ENCODE assay signal across 1 cellular context in the genomic region with DNA sequence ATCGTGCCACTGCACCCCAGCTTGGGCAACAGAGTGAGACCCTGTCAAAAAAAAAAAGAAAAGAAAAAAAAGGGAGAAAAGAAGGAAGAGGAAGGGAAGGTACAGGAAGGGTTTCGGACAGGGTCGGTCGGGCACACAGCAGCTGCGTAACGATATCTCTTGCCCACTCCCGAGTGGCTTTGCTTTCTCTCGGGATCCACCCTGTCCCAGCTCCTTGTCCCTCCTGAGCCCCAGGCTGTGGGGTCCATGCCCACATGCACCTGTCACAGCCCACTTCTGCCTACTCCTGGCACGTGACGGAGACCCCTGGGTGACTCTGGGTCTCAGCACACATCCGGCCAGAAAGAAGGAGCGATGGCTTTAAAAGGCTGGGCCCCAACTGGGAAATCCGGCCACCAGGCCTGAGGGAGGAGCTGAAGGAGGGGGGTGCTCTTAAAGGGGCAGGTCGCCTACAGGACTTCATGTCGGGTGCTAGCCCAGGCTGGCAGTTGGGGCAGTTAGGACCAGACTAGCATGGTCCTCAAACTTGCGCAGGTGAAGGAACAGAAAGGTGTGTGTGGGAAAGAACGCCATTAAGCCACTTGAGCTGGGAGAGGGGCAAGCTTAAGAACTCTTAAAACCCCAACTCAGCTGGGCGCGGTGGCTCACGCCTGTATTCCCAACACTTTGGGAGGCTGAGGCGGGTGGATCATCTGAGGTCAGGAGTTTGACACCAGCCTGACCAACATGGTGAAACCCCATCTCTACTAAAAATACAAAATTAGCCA.
TF ChIP-seq lines count a peak whose summit lies in the region.

GHDC (minus strand) TSS at position 362 of the 767 bp plus-strand sequence. CDS start 913 bp downstream, outside the sequence.

TF ChIP-seq in HEK293, 187 proteins besides CTCF, POLR2A, EP300 and RAD21 (continued from another document and continues in another):
- TF ChIP-seq ZNF391 (tag by site-specific recombination; IDR thresholded peaks at IDR 0.05; ENCODE audit: borderline replicate concordance, low read depth) (no peak), ZNF776 (tag by site-specific recombination; IDR thresholded peaks at IDR 0.05; ENCODE audit: borderline replicate concordance) (no peak), ZNF266 (tag by site-specific recombination; IDR thresholded peaks at IDR 0.05; ENCODE audit: low read depth) (no peak), ZXDB (tag by site-specific recombination; IDR thresholded peaks at IDR 0.05) (no peak), ZBTB21 (tag by site-specific recombination; IDR thresholded peaks at IDR 0.05) (no peak), ZNF175 (tag by site-specific recombination; IDR thresholded peaks at IDR 0.05) (no peak), ZNF660 (tag by site-specific recombination; IDR thresholded peaks at IDR 0.05) (no peak), IKZF3 (tag by site-specific recombination; IDR thresholded peaks at IDR 0.05) (no peak), ZNF830 (tag by site-specific recombination; IDR thresholded peaks at IDR 0.05; ENCODE audit: low read depth) (no peak), ZNF324 (tag by site-specific recombination; IDR thresholded peaks at IDR 0.05) (no peak), ZNF366 (tag by site-specific recombination; conservative IDR thresholded peaks at IDR 0.05) (peak; percentile 62; the same call in 1 of the 2 replicates), ZNF133 (tag by site-specific recombination; IDR thresholded peaks at IDR 0.05) (no peak), ZNF138 (tag by site-specific recombination; IDR thresholded peaks at IDR 0.05; ENCODE audit: borderline replicate concordance) (no peak), ZNF768 (tag by site-specific recombination; IDR thresholded peaks at IDR 0.05) (no peak; the same call in 1 of the 2 replicates), ZNF629 (tag by site-specific recombination; IDR thresholded peaks at IDR 0.05) (peak; percentile 32; the same call in 1 of the 2 replicates), REPIN1 (tag by site-specific recombination; IDR thresholded peaks at IDR 0.05; ENCODE audit: low read depth) (no peak), ZNF311 (tag by site-specific recombination; IDR thresholded peaks at IDR 0.05; ENCODE audit: borderline replicate concordance) (no peak), ZNF398 (tag by site-specific recombination; IDR thresholded peaks at IDR 0.05) (no peak), ZNF48 (tag by site-specific recombination; IDR thresholded peaks at IDR 0.05) (no peak), HOXC10 (CRISPR knock-in tag; IDR thresholded peaks at IDR 0.05) (no peak), ZNF350 (tag by site-specific recombination; IDR thresholded peaks at IDR 0.05) (no peak), ZNF76 (tag by site-specific recombination; IDR thresholded peaks at IDR 0.05; ENCODE audit: borderline replicate concordance, low read depth) (peak; percentile 47; the same call in 1 of the 2 replicates), ZNF571 (tag by site-specific recombination; IDR thresholded peaks at IDR 0.05) (no peak), ZNF274 (IDR thresholded peaks at IDR 0.05; ENCODE audit: low read length) (no peak), ZNF274 (tag by site-specific recombination; IDR thresholded peaks at IDR 0.05; ENCODE audit: borderline replicate concordance) (no peak), GLI2 (tag by site-specific recombination; IDR thresholded peaks at IDR 0.05; ENCODE audit: borderline replicate concordance, low read depth) (no peak), ZNF157 (tag by site-specific recombination; IDR thresholded peaks at IDR 0.05) (no peak), ZNF146 (tag by site-specific recombination; IDR thresholded peaks at IDR 0.05) (no peak), ZBTB6 (tag by site-specific recombination; IDR thresholded peaks at IDR 0.05) (no peak), ZNF777 (tag by site-specific recombination; IDR thresholded peaks at IDR 0.05; ENCODE audit: borderline replicate concordance) (no peak), ZNF223 (tag by site-specific recombination; IDR thresholded peaks at IDR 0.05) (no peak), ZNF626 (tag by site-specific recombination; IDR thresholded peaks at IDR 0.05) (no peak)
- TF ChIP-seq, protein P1, sequence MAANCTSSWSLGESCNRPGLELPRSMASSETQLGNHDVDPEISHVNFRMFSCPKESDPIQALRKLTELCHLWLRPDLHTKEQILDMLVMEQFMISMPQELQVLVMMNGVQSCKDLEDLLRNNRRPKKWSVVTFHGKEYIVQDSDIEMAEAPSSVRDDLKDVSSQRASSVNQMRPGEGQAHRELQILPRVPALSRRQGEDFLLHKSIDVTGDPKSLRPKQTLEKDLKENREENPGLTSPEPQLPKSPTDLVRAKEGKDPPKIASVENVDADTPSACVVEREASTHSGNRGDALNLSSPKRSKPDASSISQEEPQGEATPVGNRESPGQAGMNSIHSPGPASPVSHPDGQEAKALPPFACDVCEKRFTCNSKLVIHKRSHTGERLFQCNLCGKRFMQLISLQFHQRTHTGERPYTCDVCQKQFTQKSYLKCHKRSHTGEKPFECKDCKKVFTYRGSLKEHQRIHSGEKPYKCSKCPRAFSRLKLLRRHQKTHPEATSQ (tag by site-specific recombination; IDR thresholded peaks at IDR 0.05) = no peak
- TF ChIP-seq, protein P2, sequence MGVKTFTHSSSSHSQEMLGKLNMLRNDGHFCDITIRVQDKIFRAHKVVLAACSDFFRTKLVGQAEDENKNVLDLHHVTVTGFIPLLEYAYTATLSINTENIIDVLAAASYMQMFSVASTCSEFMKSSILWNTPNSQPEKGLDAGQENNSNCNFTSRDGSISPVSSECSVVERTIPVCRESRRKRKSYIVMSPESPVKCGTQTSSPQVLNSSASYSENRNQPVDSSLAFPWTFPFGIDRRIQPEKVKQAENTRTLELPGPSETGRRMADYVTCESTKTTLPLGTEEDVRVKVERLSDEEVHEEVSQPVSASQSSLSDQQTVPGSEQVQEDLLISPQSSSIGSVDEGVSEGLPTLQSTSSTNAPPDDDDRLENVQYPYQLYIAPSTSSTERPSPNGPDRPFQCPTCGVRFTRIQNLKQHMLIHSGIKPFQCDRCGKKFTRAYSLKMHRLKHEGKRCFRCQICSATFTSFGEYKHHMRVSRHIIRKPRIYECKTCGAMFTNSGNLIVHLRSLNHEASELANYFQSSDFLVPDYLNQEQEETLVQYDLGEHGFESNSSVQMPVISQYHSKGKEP (tag by site-specific recombination; IDR thresholded peaks at IDR 0.05) = no peak
- TF ChIP-seq, protein P3, sequence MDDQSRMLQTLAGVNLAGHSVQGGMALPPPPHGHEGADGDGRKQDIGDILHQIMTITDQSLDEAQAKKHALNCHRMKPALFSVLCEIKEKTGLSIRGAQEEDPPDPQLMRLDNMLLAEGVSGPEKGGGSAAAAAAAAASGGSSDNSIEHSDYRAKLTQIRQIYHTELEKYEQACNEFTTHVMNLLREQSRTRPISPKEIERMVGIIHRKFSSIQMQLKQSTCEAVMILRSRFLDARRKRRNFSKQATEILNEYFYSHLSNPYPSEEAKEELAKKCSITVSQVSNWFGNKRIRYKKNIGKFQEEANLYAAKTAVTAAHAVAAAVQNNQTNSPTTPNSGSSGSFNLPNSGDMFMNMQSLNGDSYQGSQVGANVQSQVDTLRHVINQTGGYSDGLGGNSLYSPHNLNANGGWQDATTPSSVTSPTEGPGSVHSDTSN (CRISPR knock-in tag; IDR thresholded peaks at IDR 0.05) = no peak
- TF ChIP-seq, protein P4, sequence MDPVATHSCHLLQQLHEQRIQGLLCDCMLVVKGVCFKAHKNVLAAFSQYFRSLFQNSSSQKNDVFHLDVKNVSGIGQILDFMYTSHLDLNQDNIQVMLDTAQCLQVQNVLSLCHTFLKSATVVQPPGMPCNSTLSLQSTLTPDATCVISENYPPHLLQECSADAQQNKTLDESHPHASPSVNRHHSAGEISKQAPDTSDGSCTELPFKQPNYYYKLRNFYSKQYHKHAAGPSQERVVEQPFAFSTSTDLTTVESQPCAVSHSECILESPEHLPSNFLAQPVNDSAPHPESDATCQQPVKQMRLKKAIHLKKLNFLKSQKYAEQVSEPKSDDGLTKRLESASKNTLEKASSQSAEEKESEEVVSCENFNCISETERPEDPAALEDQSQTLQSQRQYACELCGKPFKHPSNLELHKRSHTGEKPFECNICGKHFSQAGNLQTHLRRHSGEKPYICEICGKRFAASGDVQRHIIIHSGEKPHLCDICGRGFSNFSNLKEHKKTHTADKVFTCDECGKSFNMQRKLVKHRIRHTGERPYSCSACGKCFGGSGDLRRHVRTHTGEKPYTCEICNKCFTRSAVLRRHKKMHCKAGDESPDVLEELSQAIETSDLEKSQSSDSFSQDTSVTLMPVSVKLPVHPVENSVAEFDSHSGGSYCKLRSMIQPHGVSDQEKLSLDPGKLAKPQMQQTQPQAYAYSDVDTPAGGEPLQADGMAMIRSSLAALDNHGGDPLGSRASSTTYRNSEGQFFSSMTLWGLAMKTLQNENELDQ (tag by site-specific recombination; IDR thresholded peaks at IDR 0.05; ENCODE audit: low read depth) = no peak
- TF ChIP-seq, protein P5, sequence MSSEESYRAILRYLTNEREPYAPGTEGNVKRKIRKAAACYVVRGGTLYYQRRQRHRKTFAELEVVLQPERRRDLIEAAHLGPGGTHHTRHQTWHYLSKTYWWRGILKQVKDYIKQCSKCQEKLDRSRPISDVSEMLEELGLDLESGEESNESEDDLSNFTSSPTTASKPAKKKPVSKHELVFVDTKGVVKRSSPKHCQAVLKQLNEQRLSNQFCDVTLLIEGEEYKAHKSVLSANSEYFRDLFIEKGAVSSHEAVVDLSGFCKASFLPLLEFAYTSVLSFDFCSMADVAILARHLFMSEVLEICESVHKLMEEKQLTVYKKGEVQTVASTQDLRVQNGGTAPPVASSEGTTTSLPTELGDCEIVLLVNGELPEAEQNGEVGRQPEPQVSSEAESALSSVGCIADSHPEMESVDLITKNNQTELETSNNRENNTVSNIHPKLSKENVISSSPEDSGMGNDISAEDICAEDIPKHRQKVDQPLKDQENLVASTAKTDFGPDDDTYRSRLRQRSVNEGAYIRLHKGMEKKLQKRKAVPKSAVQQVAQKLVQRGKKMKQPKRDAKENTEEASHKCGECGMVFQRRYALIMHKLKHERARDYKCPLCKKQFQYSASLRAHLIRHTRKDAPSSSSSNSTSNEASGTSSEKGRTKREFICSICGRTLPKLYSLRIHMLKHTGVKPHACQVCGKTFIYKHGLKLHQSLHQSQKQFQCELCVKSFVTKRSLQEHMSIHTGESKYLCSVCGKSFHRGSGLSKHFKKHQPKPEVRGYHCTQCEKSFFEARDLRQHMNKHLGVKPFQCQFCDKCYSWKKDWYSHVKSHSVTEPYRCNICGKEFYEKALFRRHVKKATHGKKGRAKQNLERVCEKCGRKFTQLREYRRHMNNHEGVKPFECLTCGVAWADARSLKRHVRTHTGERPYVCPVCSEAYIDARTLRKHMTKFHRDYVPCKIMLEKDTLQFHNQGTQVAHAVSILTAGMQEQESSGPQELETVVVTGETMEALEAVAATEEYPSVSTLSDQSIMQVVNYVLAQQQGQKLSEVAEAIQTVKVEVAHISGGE (tag by site-specific recombination; conservative IDR thresholded peaks at IDR 0.05; ENCODE audit: low read depth) = peak; percentile 92
- TF ChIP-seq, protein P6, sequence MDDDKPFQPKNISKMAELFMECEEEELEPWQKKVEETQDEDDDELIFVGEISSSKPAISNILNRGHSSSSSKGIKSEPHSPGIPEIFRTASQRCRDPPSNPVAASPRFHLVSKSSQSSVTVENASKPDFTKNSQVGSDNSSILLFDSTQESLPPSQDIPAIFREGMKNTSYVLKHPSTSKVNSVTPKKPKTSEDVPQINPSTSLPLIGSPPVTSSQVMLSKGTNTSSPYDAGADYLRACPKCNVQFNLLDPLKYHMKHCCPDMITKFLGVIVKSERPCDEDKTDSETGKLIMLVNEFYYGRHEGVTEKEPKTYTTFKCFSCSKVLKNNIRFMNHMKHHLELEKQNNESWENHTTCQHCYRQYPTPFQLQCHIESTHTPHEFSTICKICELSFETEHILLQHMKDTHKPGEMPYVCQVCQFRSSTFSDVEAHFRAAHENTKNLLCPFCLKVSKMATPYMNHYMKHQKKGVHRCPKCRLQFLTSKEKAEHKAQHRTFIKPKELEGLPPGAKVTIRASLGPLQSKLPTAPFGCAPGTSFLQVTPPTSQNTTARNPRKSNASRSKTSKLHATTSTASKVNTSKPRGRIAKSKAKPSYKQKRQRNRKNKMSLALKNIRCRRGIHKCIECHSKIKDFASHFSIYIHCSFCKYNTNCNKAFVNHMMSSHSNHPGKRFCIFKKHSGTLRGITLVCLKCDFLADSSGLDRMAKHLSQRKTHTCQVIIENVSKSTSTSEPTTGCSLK (tag by site-specific recombination; IDR thresholded peaks at IDR 0.05) = no peak
- TF ChIP-seq, protein P7, sequence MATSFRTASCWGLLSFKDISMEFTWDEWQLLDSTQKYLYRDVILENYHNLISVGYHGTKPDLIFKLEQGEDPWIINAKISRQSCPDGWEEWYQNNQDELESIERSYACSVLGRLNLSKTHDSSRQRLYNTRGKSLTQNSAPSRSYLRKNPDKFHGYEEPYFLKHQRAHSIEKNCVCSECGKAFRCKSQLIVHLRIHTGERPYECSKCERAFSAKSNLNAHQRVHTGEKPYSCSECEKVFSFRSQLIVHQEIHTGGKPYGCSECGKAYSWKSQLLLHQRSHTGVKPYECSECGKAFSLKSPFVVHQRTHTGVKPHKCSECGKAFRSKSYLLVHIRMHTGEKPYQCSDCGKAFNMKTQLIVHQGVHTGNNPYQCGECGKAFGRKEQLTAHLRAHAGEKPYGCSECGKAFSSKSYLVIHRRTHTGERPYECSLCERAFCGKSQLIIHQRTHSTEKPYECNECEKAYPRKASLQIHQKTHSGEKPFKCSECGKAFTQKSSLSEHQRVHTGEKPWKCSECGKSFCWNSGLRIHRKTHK (tag by site-specific recombination; IDR thresholded peaks at IDR 0.05) = no peak
